1 cellular context compared by ENCODE assay signal in the genomic region with DNA sequence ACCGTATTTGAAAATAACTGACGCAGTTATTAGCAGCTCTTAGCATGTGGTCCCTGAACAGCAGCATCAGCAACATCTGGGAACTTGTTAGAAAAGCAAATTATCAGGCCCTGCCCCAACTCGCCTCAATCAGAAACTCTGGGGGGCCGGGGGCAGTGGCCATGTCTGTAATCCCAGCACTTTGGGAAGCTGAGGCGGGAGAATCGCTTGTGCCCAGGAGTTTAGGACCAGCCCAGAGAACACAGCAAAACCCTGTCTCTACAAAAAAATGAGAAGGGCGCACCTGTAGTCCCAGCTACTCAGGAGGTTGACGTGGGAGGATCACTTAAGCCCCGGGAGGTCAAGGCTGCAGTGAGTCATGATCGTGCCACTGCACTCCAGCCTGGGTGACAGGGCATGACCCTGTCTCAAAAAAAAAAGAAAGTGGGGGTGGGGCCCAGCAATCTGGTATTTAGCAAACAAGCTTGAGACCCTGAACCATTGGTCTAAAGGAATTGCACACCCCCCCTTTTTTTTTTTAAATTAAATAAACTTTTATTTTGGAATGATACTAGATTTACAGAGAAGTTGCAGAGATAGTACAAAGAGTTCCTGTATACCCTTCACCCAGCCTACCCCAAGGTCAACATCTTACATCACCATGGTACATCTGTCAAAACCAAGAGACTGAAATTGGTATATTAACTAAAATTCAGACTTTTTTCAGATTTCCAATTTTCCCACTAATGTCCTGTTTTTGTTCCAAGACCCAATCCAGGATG.
A peak's percentile ranks its signal among the peaks of the same experiment; 100 is the strongest.
TF ChIP-seq lines count a peak whose summit lies in the region.

No MANE protein-coding gene starts in this region.

TF ChIP-seq in HepG2, 621 proteins besides CTCF, POLR2A, EP300 and RAD21 (continued from another document):
- TF ChIP-seq, protein P1, sequence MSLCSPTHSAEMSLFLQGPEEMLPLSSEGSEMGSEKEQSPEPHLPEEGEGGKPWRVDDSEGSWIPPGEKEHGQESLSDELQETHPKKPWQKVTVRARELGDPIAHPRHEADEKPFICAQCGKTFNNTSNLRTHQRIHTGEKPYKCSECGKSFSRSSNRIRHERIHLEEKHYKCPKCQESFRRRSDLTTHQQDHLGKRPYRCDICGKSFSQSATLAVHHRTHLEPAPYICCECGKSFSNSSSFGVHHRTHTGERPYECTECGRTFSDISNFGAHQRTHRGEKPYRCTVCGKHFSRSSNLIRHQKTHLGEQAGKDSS (CRISPR knock-in tag; IDR thresholded peaks at IDR 0.05; ENCODE audit: borderline replicate concordance, low read depth): 0 out of 2 replicates have a peak, but pooled peaks have one; percentile 6
- TF ChIP-seq, protein P2, sequence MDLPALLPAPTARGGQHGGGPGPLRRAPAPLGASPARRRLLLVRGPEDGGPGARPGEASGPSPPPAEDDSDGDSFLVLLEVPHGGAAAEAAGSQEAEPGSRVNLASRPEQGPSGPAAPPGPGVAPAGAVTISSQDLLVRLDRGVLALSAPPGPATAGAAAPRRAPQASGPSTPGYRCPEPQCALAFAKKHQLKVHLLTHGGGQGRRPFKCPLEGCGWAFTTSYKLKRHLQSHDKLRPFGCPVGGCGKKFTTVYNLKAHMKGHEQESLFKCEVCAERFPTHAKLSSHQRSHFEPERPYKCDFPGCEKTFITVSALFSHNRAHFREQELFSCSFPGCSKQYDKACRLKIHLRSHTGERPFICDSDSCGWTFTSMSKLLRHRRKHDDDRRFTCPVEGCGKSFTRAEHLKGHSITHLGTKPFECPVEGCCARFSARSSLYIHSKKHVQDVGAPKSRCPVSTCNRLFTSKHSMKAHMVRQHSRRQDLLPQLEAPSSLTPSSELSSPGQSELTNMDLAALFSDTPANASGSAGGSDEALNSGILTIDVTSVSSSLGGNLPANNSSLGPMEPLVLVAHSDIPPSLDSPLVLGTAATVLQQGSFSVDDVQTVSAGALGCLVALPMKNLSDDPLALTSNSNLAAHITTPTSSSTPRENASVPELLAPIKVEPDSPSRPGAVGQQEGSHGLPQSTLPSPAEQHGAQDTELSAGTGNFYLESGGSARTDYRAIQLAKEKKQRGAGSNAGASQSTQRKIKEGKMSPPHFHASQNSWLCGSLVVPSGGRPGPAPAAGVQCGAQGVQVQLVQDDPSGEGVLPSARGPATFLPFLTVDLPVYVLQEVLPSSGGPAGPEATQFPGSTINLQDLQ (CRISPR knock-in tag; IDR thresholded peaks at IDR 0.05): no peak
- TF ChIP-seq, protein P3, sequence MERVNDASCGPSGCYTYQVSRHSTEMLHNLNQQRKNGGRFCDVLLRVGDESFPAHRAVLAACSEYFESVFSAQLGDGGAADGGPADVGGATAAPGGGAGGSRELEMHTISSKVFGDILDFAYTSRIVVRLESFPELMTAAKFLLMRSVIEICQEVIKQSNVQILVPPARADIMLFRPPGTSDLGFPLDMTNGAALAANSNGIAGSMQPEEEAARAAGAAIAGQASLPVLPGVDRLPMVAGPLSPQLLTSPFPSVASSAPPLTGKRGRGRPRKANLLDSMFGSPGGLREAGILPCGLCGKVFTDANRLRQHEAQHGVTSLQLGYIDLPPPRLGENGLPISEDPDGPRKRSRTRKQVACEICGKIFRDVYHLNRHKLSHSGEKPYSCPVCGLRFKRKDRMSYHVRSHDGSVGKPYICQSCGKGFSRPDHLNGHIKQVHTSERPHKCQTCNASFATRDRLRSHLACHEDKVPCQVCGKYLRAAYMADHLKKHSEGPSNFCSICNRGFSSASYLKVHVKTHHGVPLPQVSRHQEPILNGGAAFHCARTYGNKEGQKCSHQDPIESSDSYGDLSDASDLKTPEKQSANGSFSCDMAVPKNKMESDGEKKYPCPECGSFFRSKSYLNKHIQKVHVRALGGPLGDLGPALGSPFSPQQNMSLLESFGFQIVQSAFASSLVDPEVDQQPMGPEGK (CRISPR knock-in tag; IDR thresholded peaks at IDR 0.05): peak; percentile 55
- TF ChIP-seq FOXA3 (CRISPR knock-in tag; IDR thresholded peaks at IDR 0.05) (peak; percentile 18; the same call in 1 of the 2 replicates), ZNF615 (CRISPR knock-in tag; IDR thresholded peaks at IDR 0.05; ENCODE audit: borderline replicate concordance) (no peak), HNF4G (IDR thresholded peaks at IDR 0.05; ENCODE audit: borderline replicate concordance, low read depth, low read length) (peak; percentile 60), HNF4G (CRISPR knock-in tag; IDR thresholded peaks at IDR 0.05; ENCODE audit: borderline replicate concordance, low read depth) (no peak), ZNF556 (CRISPR knock-in tag; IDR thresholded peaks at IDR 0.05; ENCODE audit: borderline replicate concordance) (no peak), SMAD1 (CRISPR knock-in tag; IDR thresholded peaks at IDR 0.05; ENCODE audit: borderline replicate concordance, low read depth) (0 out of 2 replicates have a peak, but pooled peaks have one; percentile 21), EHMT2 (IDR thresholded peaks at IDR 0.05; ENCODE audit: borderline replicate concordance, low read depth, low read length) (no peak), CEBPG (CRISPR knock-in tag; IDR thresholded peaks at IDR 0.05) (peak; percentile 42), FOSL2 (CRISPR knock-in tag; IDR thresholded peaks at IDR 0.05) (peak; percentile 96), SP5 (CRISPR knock-in tag; IDR thresholded peaks at IDR 0.05; ENCODE audit: borderline replicate concordance, low read depth) (peak; percentile 71; the same call in 1 of the 2 replicates), ZMAT5 (CRISPR knock-in tag; IDR thresholded peaks at IDR 0.05; ENCODE audit: borderline replicate concordance, low read depth) (no peak), FOXJ3 (CRISPR knock-in tag; IDR thresholded peaks at IDR 0.05; ENCODE audit: borderline replicate concordance) (no peak), NR2F2 (IDR thresholded peaks at IDR 0.05; ENCODE audit: borderline replicate concordance, low read depth) (peak; percentile 93), TRIM24 (CRISPR knock-in tag; IDR thresholded peaks at IDR 0.05) (no peak), CHD4 (IDR thresholded peaks at IDR 0.05; ENCODE audit: borderline replicate concordance, low read length) (peak; percentile 24; the same call in 1 of the 2 replicates), ZKSCAN1 (IDR thresholded peaks at IDR 0.05; ENCODE audit: low read length) (no peak), ZFP36L1 (CRISPR knock-in tag; IDR thresholded peaks at IDR 0.05) (0 out of 2 replicates have a peak, but pooled peaks have one; percentile 12), ZNF564 (CRISPR knock-in tag; IDR thresholded peaks at IDR 0.05) (no peak), ZZZ3 (CRISPR knock-in tag; IDR thresholded peaks at IDR 0.05; ENCODE audit: borderline replicate concordance) (0 out of 2 replicates have a peak, but pooled peaks have one; percentile 17), HHEX (CRISPR knock-in tag; IDR thresholded peaks at IDR 0.05) (no peak)
- TF ChIP-seq, protein P4, sequence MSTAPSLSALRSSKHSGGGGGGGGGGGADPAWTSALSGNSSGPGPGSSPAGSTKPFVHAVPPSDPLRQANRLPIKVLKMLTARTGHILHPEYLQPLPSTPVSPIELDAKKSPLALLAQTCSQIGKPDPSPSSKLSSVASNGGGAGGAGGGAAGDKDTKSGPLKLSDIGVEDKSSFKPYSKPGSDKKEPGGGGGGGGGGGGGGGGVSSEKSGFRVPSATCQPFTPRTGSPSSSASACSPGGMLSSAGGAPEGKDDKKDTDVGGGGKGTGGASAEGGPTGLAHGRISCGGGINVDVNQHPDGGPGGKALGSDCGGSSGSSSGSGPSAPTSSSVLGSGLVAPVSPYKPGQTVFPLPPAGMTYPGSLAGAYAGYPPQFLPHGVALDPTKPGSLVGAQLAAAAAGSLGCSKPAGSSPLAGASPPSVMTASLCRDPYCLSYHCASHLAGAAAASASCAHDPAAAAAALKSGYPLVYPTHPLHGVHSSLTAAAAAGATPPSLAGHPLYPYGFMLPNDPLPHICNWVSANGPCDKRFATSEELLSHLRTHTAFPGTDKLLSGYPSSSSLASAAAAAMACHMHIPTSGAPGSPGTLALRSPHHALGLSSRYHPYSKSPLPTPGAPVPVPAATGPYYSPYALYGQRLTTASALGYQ (CRISPR knock-in tag; IDR thresholded peaks at IDR 0.05): no peak
TF ChIP-seq in HepG2: peak in this region for 87.
